ENCODE assay signal across 27 cellular contexts in genomic region chr16:88718178-88718577, GRCh38. TPM values are rescaled to one million over a fixed set of nuclear protein-coding genes. Genes with fewer than 3 reads are reported as not detected.
DNase-seq lines count a peak whose midpoint lies in the region; ATAC-seq and TF ChIP-seq lines count a peak whose summit lies in the region.
"Had no signal": no experiment of that assay in that cellular context is flagged by ENCODE, and none has a peak within 500 bp of the region (broad histone marks: within the 10 kb centered on the region; RNA-seq: fewer than 3 reads in every experiment).

No MANE protein-coding gene starts in this region.

- H3K27me3 ChIP-seq in tibial nerve: no peaks in the 10 kb centered on the region
- H3K27me3 ChIP-seq: body of pancreas, pancreas had no signal

- H3K4me3 Mint-ChIP-seq in activated T-cell treated with anti-CD3 and anti-CD28 coated beads, Interleukin-2, amount 50 U/mL, for 24 hours: no peak overlapping the region
- no peak overlapping the region for H3K4me3 Mint-ChIP-seq in activated T-cell treated with anti-CD3 and anti-CD28 coated beads, Interleukin-2, amount 50 U/mL, for 4 hours
- no peak overlapping the region for H3K4me3 Mint-ChIP-seq in T-helper 17 cell
- H3K4me3 Mint-ChIP-seq in dendritic cell treated with granulocyte-macrophage colony-stimulating factor and Interleukin-4, amounts not matched to agents 40 ng/mL and 50 ng/mL, for 4 days: no peak overlapping the region
- H3K4me3 Mint-ChIP-seq: H9 had no signal

- H3K36me3 ChIP-seq in tibial nerve: peaks cover 6 to 100% (median 44%) of the 10 kb centered on the region in 3 donors

- H3K4me3 ChIP-seq in tibial nerve: no peak overlapping the region
- H3K4me3 ChIP-seq: body of pancreas, pancreas had no signal

- TF ChIP-seq CTCF in tibial nerve (IDR thresholded peaks at IDR 0.05): no peak
- TF ChIP-seq CTCF in omental fat pad (IDR thresholded peaks at IDR 0.05): no peak

- intact Hi-C loops in dendritic cell treated with granulocyte-macrophage colony-stimulating factor and Interleukin-4, amounts not matched to agents 40 ng/mL and 50 ng/mL, for 4 days (cut with micrococcal nuclease): no loop called here

- WGBS in tibial nerve, 2 donors: 88% methylated on average over 11 of the region's 11 CpGs

- H3K36me3 Mint-ChIP-seq in activated T-cell treated with anti-CD3 and anti-CD28 coated beads, Interleukin-2, amount 50 U/mL, for 24 hours (ENCODE audit: low read depth): peaks cover 88% of the 10 kb centered on the region
- H3K36me3 Mint-ChIP-seq in activated T-cell treated with anti-CD3 and anti-CD28 coated beads, Interleukin-2, amount 50 U/mL, for 4 hours (ENCODE audit: insufficient read depth): peaks cover 20% of the 10 kb centered on the region
- no peaks in the 10 kb centered on the region for H3K36me3 Mint-ChIP-seq in T-helper 17 cell (ENCODE audit: low read depth)
- peaks cover 100% of the 10 kb centered on the region for H3K36me3 Mint-ChIP-seq in dendritic cell treated with granulocyte-macrophage colony-stimulating factor and Interleukin-4, amounts not matched to agents 40 ng/mL and 50 ng/mL, for 4 days (ENCODE audit: low read depth)

- ATAC-seq in activated T-cell treated with anti-CD3 and anti-CD28 coated beads, Interleukin-2, amount 50 U/mL, for 4 hours: no peak
- ATAC-seq in T-helper 17 cell (peak; percentile 40), omental fat pad (ENCODE audit: low FRiP score) (no peak), GM21423 (IDR thresholded peaks at IDR 0.05; ENCODE audit: unreplicated experiment) (no peak)
- ATAC-seq: body of pancreas, left cardiac atrium, pancreas, right cardiac atrium had no signal

- H3K27me3 Mint-ChIP-seq in activated T-cell treated with anti-CD3 and anti-CD28 coated beads, Interleukin-2, amount 50 U/mL, for 24 hours: no peaks in the 10 kb centered on the region
- no peaks in the 10 kb centered on the region for H3K27me3 Mint-ChIP-seq in activated T-cell treated with anti-CD3 and anti-CD28 coated beads, Interleukin-2, amount 50 U/mL, for 4 hours (ENCODE audit: low read depth)
- H3K27me3 Mint-ChIP-seq in T-helper 17 cell: no peaks in the 10 kb centered on the region
- H3K27me3 Mint-ChIP-seq in dendritic cell treated with granulocyte-macrophage colony-stimulating factor and Interleukin-4, amounts not matched to agents 40 ng/mL and 50 ng/mL, for 4 days: no peaks in the 10 kb centered on the region

- no peaks in the 10 kb centered on the region for H3K9me3 ChIP-seq in T-helper 17 cell (ENCODE audit: control insufficient read depth, low read length, poor library complexity, severe bottlenecking)
- no peaks in the 10 kb centered on the region for H3K9me3 ChIP-seq in tibial nerve
- H3K9me3 ChIP-seq: body of pancreas, pancreas, SK-N-SH had no signal

- no peaks in the 10 kb centered on the region for H3K9me3 Mint-ChIP-seq in activated T-cell treated with anti-CD3 and anti-CD28 coated beads, Interleukin-2, amount 50 U/mL, for 24 hours
- no peaks in the 10 kb centered on the region for H3K9me3 Mint-ChIP-seq in activated T-cell treated with anti-CD3 and anti-CD28 coated beads, Interleukin-2, amount 50 U/mL, for 4 hours
- no peaks in the 10 kb centered on the region for H3K9me3 Mint-ChIP-seq in dendritic cell treated with granulocyte-macrophage colony-stimulating factor and Interleukin-4, amounts not matched to agents 40 ng/mL and 50 ng/mL, for 4 days
- H3K9me3 Mint-ChIP-seq: H9 had no signal

- no peak for TF ChIP-seq POLR2A in tibial nerve (IDR thresholded peaks at IDR 0.05)

- no peak for DNase-seq in activated T-cell treated with anti-CD3 and anti-CD28 coated beads, Interleukin-2, amount 50 U/mL, for 24 hours
- no peak for DNase-seq in activated T-cell treated with anti-CD3 and anti-CD28 coated beads, Interleukin-2, amount 50 U/mL, for 4 hours
- no peak for DNase-seq in T-helper 17 cell
- DNase-seq in tibial nerve (ENCODE audit: low spot score in 2 of 2): no peak
- no peak for DNase-seq in omental fat pad (ENCODE audit: low spot score)
- DNase-seq in anterior cingulate cortex (lab: John Stamatoyannopoulos, UW): no peak
- DNase-seq: activated CD4-positive, alpha-beta T cell treated with anti-CD3 and anti-CD28 coated beads for 1 hour; activated CD8-positive, alpha-beta memory T cell treated with anti-CD3 and anti-CD28 coated beads for 24 hours; activated gamma-delta T cell treated with Interleukin-2 at 50 U/mL for 16 hours; body of pancreas; DMS53; effector CD8-positive, alpha-beta T cell; H9; KG1; left cardiac atrium; NCI-H1694; NCI-H510A; pancreas; right cardiac atrium; SK-N-SH; stimulated activated CD4-positive, alpha-beta T cell treated with anti-CD3 and anti-CD28 coated beads, Interleukin-2, amount 100 ng/mL, for 48 hours had no signal

- H3K27ac Mint-ChIP-seq in activated T-cell treated with anti-CD3 and anti-CD28 coated beads, Interleukin-2, amount 50 U/mL, for 24 hours: peak overlapping the region; percentile 68
- no peak overlapping the region for H3K27ac Mint-ChIP-seq in T-helper 17 cell
- peak overlapping the region; percentile 30 for H3K27ac Mint-ChIP-seq in dendritic cell treated with granulocyte-macrophage colony-stimulating factor and Interleukin-4, amounts not matched to agents 40 ng/mL and 50 ng/mL, for 4 days
- H3K27ac Mint-ChIP-seq: H9 had no signal

- H3K4me1 Mint-ChIP-seq in activated T-cell treated with anti-CD3 and anti-CD28 coated beads, Interleukin-2, amount 50 U/mL, for 24 hours (ENCODE audit: low read depth): no peaks in the 10 kb centered on the region
- no peaks in the 10 kb centered on the region for H3K4me1 Mint-ChIP-seq in activated T-cell treated with anti-CD3 and anti-CD28 coated beads, Interleukin-2, amount 50 U/mL, for 4 hours (ENCODE audit: low read depth)
- peaks cover 3% of the 10 kb centered on the region for H3K4me1 Mint-ChIP-seq in T-helper 17 cell
- peaks cover 17% of the 10 kb centered on the region for H3K4me1 Mint-ChIP-seq in dendritic cell treated with granulocyte-macrophage colony-stimulating factor and Interleukin-4, amounts not matched to agents 40 ng/mL and 50 ng/mL, for 4 days (ENCODE audit: low read depth)
- H3K4me1 Mint-ChIP-seq: H9 had no signal

- TF ChIP-seq EP300 in tibial nerve (IDR thresholded peaks at IDR 0.05): no peak

- H3K27ac ChIP-seq in tibial nerve: peak overlapping the region; percentile 54 to 90 (median 82)
- H3K27ac ChIP-seq: body of pancreas, pancreas had no signal

- peaks cover 0 to 16% (median 0%) of the 10 kb centered on the region in 4 donors for H3K4me1 ChIP-seq in tibial nerve
- H3K4me1 ChIP-seq: body of pancreas, pancreas had no signal

RNA-seq across cellular contexts. Expression of gene CTU2, which starts 11.9 kb away (rescaled TPM):
- 100 to 1,000 TPM in 2 of 3 donors, 10 to 100 TPM in 1; 96.8 to 129 (median 116) TPM for total RNA-seq in activated T-cell treated with anti-CD3 and anti-CD28 coated beads, Interleukin-2, amount 50 U/mL, for 4 hours
- total RNA-seq in T-helper 17 cell (10 to 100 TPM; 22.4 to 33.6 TPM), tibial nerve (10 to 100 TPM; 12.3 to 22.5 (median 12.5) TPM), omental fat pad (10 to 100 TPM in 2 of 4 donors, 1 to 10 TPM in 2; 6.8 to 23.7 (median 10.2) TPM)

RNA-seq across cellular contexts. Expression of gene RNF166, which starts 12.0 kb away (rescaled TPM):
- total RNA-seq in activated T-cell treated with anti-CD3 and anti-CD28 coated beads, Interleukin-2, amount 50 U/mL, for 4 hours: 10 to 100 TPM; 28.0 to 45.7 (median 30.6) TPM
- total RNA-seq in T-helper 17 cell (100 to 1,000 TPM; 235 to 398 TPM), tibial nerve (10 to 100 TPM; 36.5 to 56.7 (median 43.5) TPM), omental fat pad (10 to 100 TPM; 13.5 to 36.4 (median 20.2) TPM)

RNA-seq across cellular contexts. Expression of gene SNAI3, which starts 31.9 kb away (rescaled TPM):
- 1 to 10 TPM in 2 of 3 donors, under 1 TPM in 1; 0.90 to 1.3 (median 1.2) TPM for total RNA-seq in activated T-cell treated with anti-CD3 and anti-CD28 coated beads, Interleukin-2, amount 50 U/mL, for 4 hours
- total RNA-seq in T-helper 17 cell (10 to 100 TPM in 1 of 2 donors, 1 to 10 TPM in 1; 7.7 to 10.2 TPM), tibial nerve (1 to 10 TPM in 2 of 4 donors, under 1 TPM in 2; 0.87 to 1.2 (median 1.0) TPM), omental fat pad (1 to 10 TPM in 2 of 4 donors, under 1 TPM in 2; 0.37 to 2.3 (median 0.99) TPM)
- total RNA-seq: A172, cerebellum, fibroblast of villous mesenchyme, urinary bladder had no signal

RNA-seq across cellular contexts. Expression of gene MVD, which starts 55.3 kb away (rescaled TPM):
- total RNA-seq in activated T-cell treated with anti-CD3 and anti-CD28 coated beads, Interleukin-2, amount 50 U/mL, for 4 hours: 10 to 100 TPM; 39.0 to 49.2 (median 44.4) TPM
- 10 to 100 TPM; 40.4 to 72.8 TPM for total RNA-seq in T-helper 17 cell
- total RNA-seq in tibial nerve: 10 to 100 TPM; 32.7 to 49.4 (median 39.9) TPM
- 10 to 100 TPM; 10.9 to 27.5 (median 16.3) TPM for total RNA-seq in omental fat pad

Comparison
In these comparisons a context has a peak if more than half of its experiments do, and no peak if none do; other contexts are left out.
1. RNA of gene RNF166, which starts 12.0 kb away (total RNA-seq): 235 to 398 TPM in T-helper 17 cell; 36.5 to 56.7 TPM in tibial nerve, 28.0 to 45.7 TPM in activated T-cell treated with anti-CD3 and anti-CD28 coated beads, Interleukin-2, amount 50 U/mL, for 4 hours and 13.5 to 36.4 TPM in omental fat pad; every median in the first group is over 4 times any median in the second.